9 cellular contexts compared by ENCODE assay signal in genomic region chr1:209755926-209756607, GRCh38. TPM values are rescaled to one million over a fixed set of nuclear protein-coding genes. Genes with fewer than 3 reads are reported as not detected.
A peak's percentile ranks its signal among the peaks of the same experiment; 100 is the strongest.
DNase-seq lines count a peak whose midpoint lies in the region; ATAC-seq and TF ChIP-seq lines count a peak whose summit lies in the region.
"Had no signal": no experiment of that assay in that cellular context is flagged by ENCODE, and none has a peak within 500 bp of the region (broad histone marks: within the 10 kb centered on the region; RNA-seq: fewer than 3 reads in every experiment).

Gene TRAF3IP3 (plus strand): TSS chr1:209756053. CDS start chr1:209760040, 3,987 bp downstream.

- intact Hi-C loops in CD4-positive, alpha-beta T cell (cut with DNase I, micrococcal nuclease) = loop anchor here in 1 of 2 experiments (1.0 kb wide), 1 partner anchor 12 kb away; no protein-coding TSS in a partner anchor
- intact Hi-C loops in activated CD8-positive, alpha-beta T cell treated with anti-CD3 and anti-CD28 coated beads for 36 hours (cut with micrococcal nuclease) = loop anchor here (1.0 to 2.0 kb wide), 2 partner anchors 12 to 29 kb away; partner anchors contain the start of gene C1orf74
- intact Hi-C loops in left ventricle myocardium superior (cut with micrococcal nuclease) = no loop called here

- no peaks in the 10 kb centered on the region for H3K27me3 Mint-ChIP-seq in CD4-positive, alpha-beta T cell
- H3K27me3 Mint-ChIP-seq in activated CD8-positive, alpha-beta T cell treated with anti-CD3 and anti-CD28 coated beads for 36 hours = no peaks in the 10 kb centered on the region
- H3K27me3 Mint-ChIP-seq in stimulated activated memory B cell treated with anti-CD40 and anti-IgM and Interleukin-4, amounts not matched to agents 10 μg/mL and 1 μg/mL and 100 μg/mL, for 72 hours = no peaks in the 10 kb centered on the region

- peaks cover 54% of the 10 kb centered on the region for H3K36me3 Mint-ChIP-seq in CD4-positive, alpha-beta T cell (ENCODE audit: low read depth)
- peaks cover 46% of the 10 kb centered on the region for H3K36me3 Mint-ChIP-seq in activated CD8-positive, alpha-beta T cell treated with anti-CD3 and anti-CD28 coated beads for 36 hours (ENCODE audit: low read depth)
- peaks cover 27% of the 10 kb centered on the region for H3K36me3 Mint-ChIP-seq in stimulated activated memory B cell treated with anti-CD40 and anti-IgM and Interleukin-4, amounts not matched to agents 10 μg/mL and 1 μg/mL and 100 μg/mL, for 72 hours

- TF ChIP-seq CTCF in CD4-positive, alpha-beta T cell (IDR thresholded peaks at IDR 0.05) = no peak
- TF ChIP-seq CTCF in activated CD8-positive, alpha-beta T cell treated with anti-CD3 and anti-CD28 coated beads for 36 hours (IDR thresholded peaks at IDR 0.05) = no peak
- no peak for TF ChIP-seq CTCF in omental fat pad (IDR thresholded peaks at IDR 0.05)

- no peaks in the 10 kb centered on the region for H3K9me3 Mint-ChIP-seq in CD4-positive, alpha-beta T cell
- H3K9me3 Mint-ChIP-seq in activated CD8-positive, alpha-beta T cell treated with anti-CD3 and anti-CD28 coated beads for 36 hours = no peaks in the 10 kb centered on the region
- no peaks in the 10 kb centered on the region for H3K9me3 Mint-ChIP-seq in stimulated activated memory B cell treated with anti-CD40 and anti-IgM and Interleukin-4, amounts not matched to agents 10 μg/mL and 1 μg/mL and 100 μg/mL, for 72 hours

- H3K9me3 ChIP-seq in CD4-positive, alpha-beta T cell (ENCODE audit: control insufficient read depth, low read length) = no peaks in the 10 kb centered on the region

- H3K4me1 Mint-ChIP-seq in CD4-positive, alpha-beta T cell (ENCODE audit: low read depth) = peaks cover 79% of the 10 kb centered on the region
- H3K4me1 Mint-ChIP-seq in activated CD8-positive, alpha-beta T cell treated with anti-CD3 and anti-CD28 coated beads for 36 hours (ENCODE audit: low read depth) = peaks cover 72% of the 10 kb centered on the region
- peaks cover 74% of the 10 kb centered on the region for H3K4me1 Mint-ChIP-seq in stimulated activated memory B cell treated with anti-CD40 and anti-IgM and Interleukin-4, amounts not matched to agents 10 μg/mL and 1 μg/mL and 100 μg/mL, for 72 hours

- peak; percentile 91 for ATAC-seq in CD4-positive, alpha-beta T cell (ENCODE audit: poor library complexity)
- ATAC-seq in GM21360 (IDR thresholded peaks at IDR 0.05; ENCODE audit: unreplicated experiment) (peak; percentile 75), left ventricle myocardium superior (peak; percentile 66), omental fat pad (ENCODE audit: low FRiP score) (no peak)
- peak; percentile 79 for ATAC-seq in activated CD8-positive, alpha-beta T cell treated with anti-CD3 and anti-CD28 coated beads for 36 hours
- peak; percentile 94 for ATAC-seq in stimulated activated memory B cell treated with anti-CD40 and anti-IgM and Interleukin-4, amounts not matched to agents 10 μg/mL and 1 μg/mL and 100 μg/mL, for 72 hours

- peak within 1 kb of the TSS; percentile 79 for H3K27ac ChIP-seq in CD4-positive, alpha-beta T cell (ENCODE audit: low read depth, low read length)

- POLR2A ChIA-PET in CD4-positive, alpha-beta T cell (lab: Charles Lee) = interaction anchor here (0.9 to 13.9 kb wide), 9 partner anchors 8 to 72 kb away, joined by 3 to 478 read pairs (median 4); partner anchors contain the start of genes C1orf74 and UTP25
- POLR2A ChIA-PET in activated CD8-positive, alpha-beta T cell treated with anti-CD3 and anti-CD28 coated beads for 36 hours (lab: Charles Lee) = interaction anchor here (0.8 to 13.2 kb wide), 11 partner anchors 8 to 110 kb away, joined by 3 to 242 read pairs (median 4); no protein-coding TSS in a partner anchor

- H3K27me3 ChIP-seq in CD4-positive, alpha-beta T cell (ENCODE audit: control insufficient read depth, insufficient read depth, low read length) = no peaks in the 10 kb centered on the region

- peak; percentile 60 to 73 (median 66) for DNase-seq in CD4-positive, alpha-beta T cell
- DNase-seq in KBM-7 (peak; percentile 93), left ventricle myocardium superior (no peak), DMS79 (lab: John Stamatoyannopoulos, UW) (no peak), omental fat pad (ENCODE audit: low spot score) (no peak)
- peak; percentile 94 for DNase-seq in activated CD8-positive, alpha-beta T cell treated with anti-CD3 and anti-CD28 coated beads for 36 hours

- in situ Hi-C loops in KBM-7 (cut with MboI; ENCODE audit: low pct_unique_long_range_greater_than_20kb, low sequenced_read_pairs) = no loop called here

- H3K27ac Mint-ChIP-seq in CD4-positive, alpha-beta T cell = peak within 1 kb of the TSS; percentile 89
- H3K27ac Mint-ChIP-seq in activated CD8-positive, alpha-beta T cell treated with anti-CD3 and anti-CD28 coated beads for 36 hours = peak within 1 kb of the TSS; percentile 98
- peak within 1 kb of the TSS; percentile 85 for H3K27ac Mint-ChIP-seq in stimulated activated memory B cell treated with anti-CD40 and anti-IgM and Interleukin-4, amounts not matched to agents 10 μg/mL and 1 μg/mL and 100 μg/mL, for 72 hours

- CTCF ChIA-PET in CD4-positive, alpha-beta T cell (lab: Charles Lee) = interaction anchor here (1.0 to 2.7 kb wide), 4 partner anchors 8 to 67 kb away, joined by 3 to 16 read pairs (median 10); no protein-coding TSS in a partner anchor
- CTCF ChIA-PET in activated CD8-positive, alpha-beta T cell treated with anti-CD3 and anti-CD28 coated beads for 36 hours (lab: Charles Lee) = interaction anchor here (0.7 to 10.8 kb wide), 12 partner anchors 8 to 187 kb away, joined by 3 to 105 read pairs (median 4); partner anchors contain the start of gene C1orf74

- H3K4me3 Mint-ChIP-seq in CD4-positive, alpha-beta T cell = peak within 1 kb of the TSS; percentile 88
- peak within 1 kb of the TSS; percentile 91 for H3K4me3 Mint-ChIP-seq in activated CD8-positive, alpha-beta T cell treated with anti-CD3 and anti-CD28 coated beads for 36 hours
- peak within 1 kb of the TSS; percentile 95 for H3K4me3 Mint-ChIP-seq in stimulated activated memory B cell treated with anti-CD40 and anti-IgM and Interleukin-4, amounts not matched to agents 10 μg/mL and 1 μg/mL and 100 μg/mL, for 72 hours

RNA-seq across cellular contexts. Expression of gene TRAF3IP3, which starts in this region (rescaled TPM):
- 100 to 1,000 TPM; 279 to 290 TPM for total RNA-seq in CD4-positive, alpha-beta T cell
- 100 to 1,000 TPM; 194 TPM for total RNA-seq in activated CD8-positive, alpha-beta T cell treated with anti-CD3 and anti-CD28 coated beads for 36 hours
- total RNA-seq in left ventricle myocardium superior (1.9 TPM), omental fat pad (1 to 10 TPM; 2.5 to 9.0 (median 3.6) TPM)
- total RNA-seq: Daoy had no signal

Comparison
In these comparisons a context has a peak if more than half of its experiments do, and no peak if none do; other contexts are left out.
1. RNA of gene TRAF3IP3 (total RNA-seq): 279 to 290 TPM in CD4-positive, alpha-beta T cell and 194 TPM in activated CD8-positive, alpha-beta T cell treated with anti-CD3 and anti-CD28 coated beads for 36 hours; 2.5 to 9.0 TPM in omental fat pad and 1.9 TPM in left ventricle myocardium superior (single experiment); every median in the first group is over 10 times any median in the second.
2. DNase-seq: peak in CD4-positive, alpha-beta T cell (10 of 10), KBM-7 (single experiment) and activated CD8-positive, alpha-beta T cell treated with anti-CD3 and anti-CD28 coated beads for 36 hours (single experiment); none in left ventricle myocardium superior (single experiment), DMS79 (single experiment) and omental fat pad (single experiment).
3. Peak in every context shown above with its lines, with median percentiles within 50 percentile points of each other: H3K27ac Mint-ChIP-seq and H3K4me3 Mint-ChIP-seq.